8 cellular contexts compared by ENCODE assay signal in genomic region chr9:68678430-68678829, GRCh38. TPM values are rescaled to one million over a fixed set of nuclear protein-coding genes. Genes with fewer than 3 reads are reported as not detected.
A peak's percentile ranks its signal among the peaks of the same experiment; 100 is the strongest.
DNase-seq lines count a peak whose midpoint lies in the region; ATAC-seq, FAIRE-seq and TF ChIP-seq lines count a peak whose summit lies in the region.
"Had no signal": no experiment of that assay in that cellular context is flagged by ENCODE, and none has a peak within 500 bp of the region (broad histone marks: within the 10 kb centered on the region; RNA-seq: fewer than 3 reads in every experiment).

No MANE protein-coding gene starts in this region.

- TF ChIP-seq POLR2A in endothelial cell of umbilical vein (IDR thresholded peaks at IDR 0.05; ENCODE audit: low read depth, low read length), result no peak

- ATAC-seq in GM18868 (IDR thresholded peaks at IDR 0.05; ENCODE audit: unreplicated experiment) (peak; percentile 83), aorta (ENCODE audit: low FRiP score) (no peak)

- no peak for FAIRE-seq in endothelial cell of umbilical vein (lab: Jason Lieb, UNC)

- TF ChIP-seq CTCF in endothelial cell of umbilical vein (IDR thresholded peaks at IDR 0.05; ENCODE audit: extremely low read depth in 1 of 2, insufficient read depth in 1 of 2, low read depth in 1 of 2, low read length in 2 of 2) (peak in 1 of 2 donors; percentile 31), retinal pigment epithelial cell (conservative IDR thresholded peaks at IDR 0.05; ENCODE audit: low read depth, low read length) (peak; percentile 56)

- no peaks in the 10 kb centered on the region for H4K20me1 ChIP-seq in endothelial cell of umbilical vein (replicated peaks; ENCODE audit: control insufficient read depth, extremely low read depth, insufficient read depth, low read length)

- H3K36me3 ChIP-seq in endothelial cell of umbilical vein (ENCODE audit: control insufficient read depth in 2 of 2, extremely low read depth in 1 of 2, insufficient read depth in 2 of 2, low read length in 2 of 2), result no peaks in the 10 kb centered on the region
- H3K36me3 ChIP-seq in aorta (ENCODE audit: control insufficient read depth in 1 of 2, insufficient read depth in 2 of 2, low read length in 1 of 2), result no peaks in the 10 kb centered on the region

- H3K9ac ChIP-seq in endothelial cell of umbilical vein (replicated peaks; ENCODE audit: extremely low read depth, insufficient read depth, low read length), result no peak overlapping the region

- H3K4me1 ChIP-seq in endothelial cell of umbilical vein (ENCODE audit: control insufficient read depth, extremely low read depth, insufficient read depth, low read length) (no peaks in the 10 kb centered on the region), aorta (ENCODE audit: control insufficient read depth in 1 of 2, insufficient read depth in 2 of 2, low read length in 2 of 2) (no peaks in the 10 kb centered on the region)

- H3K27me3 ChIP-seq in endothelial cell of umbilical vein (ENCODE audit: control insufficient read depth in 2 of 2, insufficient read depth in 2 of 2, low read length in 2 of 2), result peaks cover 2% of the 10 kb centered on the region in 2 experiments
- H3K27me3 ChIP-seq in aorta (ENCODE audit: control insufficient read depth in 1 of 2, insufficient read depth in 2 of 2, low read length in 1 of 2), result no peaks in the 10 kb centered on the region

- WGBS in aorta, 2 donors, result 38 to 41% methylated on average over 5 of the region's 5 CpGs

- H3K27ac ChIP-seq in endothelial cell of umbilical vein (ENCODE audit: insufficient read depth, low read depth, low read length), result no peak overlapping the region
- no peak overlapping the region for H3K27ac ChIP-seq in aorta (ENCODE audit: low read depth in 1 of 2, low read length in 2 of 2)

- BruUV-seq in endothelial cell of umbilical vein (replicated peaks; lab: Mats Ljungman, UMichigan), result no TSS peak

- dilution Hi-C loops in endothelial cell of umbilical vein (cut with MboI; ENCODE audit: extremely low pct_ligation_motif_present, low sequenced_read_pairs), result no loop called here

- no peaks in the 10 kb centered on the region for H3K79me2 ChIP-seq in endothelial cell of umbilical vein (ENCODE audit: control insufficient read depth, insufficient read depth, low read length)

- DNase-seq in MV-4-11 (lab: John Stamatoyannopoulos, UW), result peak; percentile 4
- DNase-seq in endothelial cell of umbilical vein (ENCODE audit: low read depth, low spot score), result peak; percentile 4
- DNase-seq in retinal pigment epithelial cell (ENCODE audit: low read depth), result no peak
- no peak for DNase-seq in activated naive CD4-positive, alpha-beta T cell treated with anti-CD3 and anti-CD28 coated beads, Interleukin-2, amount 50 U/mL, for 16 hours
- no peak for DNase-seq in aorta
- DNase-seq in activated T-cell treated with anti-CD3 and anti-CD28 coated beads, Interleukin-2, amount 50 U/mL, for 1 hour, result no peak
- DNase-seq: amygdala had no signal

- H3K4me3 ChIP-seq in endothelial cell of umbilical vein (replicated peaks in 1 of 3; ENCODE audit: insufficient read depth in 1 of 3, low read depth in 1 of 3, low read length in 3 of 3), result no peak overlapping the region
- no peak overlapping the region for H3K4me3 ChIP-seq in retinal pigment epithelial cell (ENCODE audit: low read length)
- H3K4me3 ChIP-seq in aorta (ENCODE audit: low read length in 2 of 2), result no peak overlapping the region

- no peak overlapping the region for H2AFZ ChIP-seq in endothelial cell of umbilical vein (ENCODE audit: low read depth, low read length)

- intact Hi-C loops in endothelial cell of umbilical vein (cut with micrococcal nuclease), result no loop called here
- intact Hi-C loops in aorta (cut with DNase I), result no loop called here

- POLR2A ChIA-PET in endothelial cell of umbilical vein (lab: Charles Lee), result no interaction called here

- no peaks in the 10 kb centered on the region for H3K9me1 ChIP-seq in endothelial cell of umbilical vein (replicated peaks; ENCODE audit: control insufficient read depth, extremely low read depth, insufficient read depth, low read length)

- H3K4me2 ChIP-seq in endothelial cell of umbilical vein (ENCODE audit: insufficient read depth, low read length), result no peak overlapping the region

- no peaks in the 10 kb centered on the region for H3K9me3 ChIP-seq in endothelial cell of umbilical vein (replicated peaks; ENCODE audit: control insufficient read depth, insufficient read depth, low read length)
- no peaks in the 10 kb centered on the region for H3K9me3 ChIP-seq in aorta (ENCODE audit: control insufficient read depth, low read length)

- CTCF ChIA-PET in endothelial cell of umbilical vein (lab: Charles Lee), result no interaction called here

TF ChIP-seq in endothelial cell of umbilical vein, 7 proteins besides CTCF, POLR2A, EP300 and RAD21:
- TF ChIP-seq FOS (IDR thresholded peaks at IDR 0.05; ENCODE audit: borderline replicate concordance, insufficient read depth, low read length), result no peak
- TF ChIP-seq MYC (IDR thresholded peaks at IDR 0.05; ENCODE audit: low read depth, low read length), result no peak
- TF ChIP-seq GATA2 (IDR thresholded peaks at IDR 0.05; ENCODE audit: insufficient read depth, insufficient read length, low read depth, low read length), result no peak
- TF ChIP-seq JUN (IDR thresholded peaks at IDR 0.05; ENCODE audit: borderline replicate concordance, insufficient read depth, insufficient read length, low read depth), result no peak
- TF ChIP-seq POLR2AphosphoS5 (IDR thresholded peaks at IDR 0.05; ENCODE audit: insufficient read depth, low read depth, low read length), result no peak
- no peak for TF ChIP-seq EZH2 (IDR thresholded peaks at IDR 0.05; ENCODE audit: borderline replicate concordance, low read depth, low read length, severe bottlenecking)
- TF ChIP-seq MAX (IDR thresholded peaks at IDR 0.05; ENCODE audit: insufficient read depth, insufficient read length), result no peak

RNA-seq across cellular contexts. Expression of gene PIP5K1B, which starts 26.6 kb away (rescaled TPM):
- total RNA-seq in endothelial cell of umbilical vein, result 0.27 TPM in 1 of 2 replicates, not detected in the other
- polyA plus RNA-seq in endothelial cell of umbilical vein, result not detected in 2 replicates
- 0.06 and 0.10 TPM in 2 replicates for polyA plus RNA-seq in endothelial cell of umbilical vein (2011; cell fraction: cytosol; rRNA removed)
- 0.18 and 0.21 TPM in 2 replicates for polyA plus RNA-seq in endothelial cell of umbilical vein (2011; cell fraction: nucleus; rRNA removed)
- 0.07 and 0.08 TPM in 2 replicates for polyA plus RNA-seq in endothelial cell of umbilical vein (2012)
- 0.10 and 0.17 TPM in 2 replicates for polyA minus RNA-seq in endothelial cell of umbilical vein
- polyA minus RNA-seq in endothelial cell of umbilical vein (2011; cell fraction: cytosol; rRNA and poly(A)+ RNA removed), result not detected
- polyA minus RNA-seq in endothelial cell of umbilical vein (2011; cell fraction: nucleus; rRNA and poly(A)+ RNA removed), result 0.19 TPM in 1 of 2 replicates, not detected in the other
- 1 to 10 TPM; 8.2 to 8.8 TPM for total RNA-seq in aorta
- 10 to 100 TPM in 1 of 2 donors, under 1 TPM in 1; 0.82 to 14.5 TPM for polyA plus RNA-seq in aorta

Comparison
In these comparisons a context has a peak if more than half of its experiments do, and no peak if none do; other contexts are left out.
1. DNase-seq: peak in MV-4-11 (single experiment) and endothelial cell of umbilical vein (single experiment); none in retinal pigment epithelial cell (single experiment), activated naive CD4-positive, alpha-beta T cell treated with anti-CD3 and anti-CD28 coated beads, Interleukin-2, amount 50 U/mL, for 16 hours (single experiment), aorta (0 of 2) and activated T-cell treated with anti-CD3 and anti-CD28 coated beads, Interleukin-2, amount 50 U/mL, for 1 hour (single experiment).